In the genomic region with DNA sequence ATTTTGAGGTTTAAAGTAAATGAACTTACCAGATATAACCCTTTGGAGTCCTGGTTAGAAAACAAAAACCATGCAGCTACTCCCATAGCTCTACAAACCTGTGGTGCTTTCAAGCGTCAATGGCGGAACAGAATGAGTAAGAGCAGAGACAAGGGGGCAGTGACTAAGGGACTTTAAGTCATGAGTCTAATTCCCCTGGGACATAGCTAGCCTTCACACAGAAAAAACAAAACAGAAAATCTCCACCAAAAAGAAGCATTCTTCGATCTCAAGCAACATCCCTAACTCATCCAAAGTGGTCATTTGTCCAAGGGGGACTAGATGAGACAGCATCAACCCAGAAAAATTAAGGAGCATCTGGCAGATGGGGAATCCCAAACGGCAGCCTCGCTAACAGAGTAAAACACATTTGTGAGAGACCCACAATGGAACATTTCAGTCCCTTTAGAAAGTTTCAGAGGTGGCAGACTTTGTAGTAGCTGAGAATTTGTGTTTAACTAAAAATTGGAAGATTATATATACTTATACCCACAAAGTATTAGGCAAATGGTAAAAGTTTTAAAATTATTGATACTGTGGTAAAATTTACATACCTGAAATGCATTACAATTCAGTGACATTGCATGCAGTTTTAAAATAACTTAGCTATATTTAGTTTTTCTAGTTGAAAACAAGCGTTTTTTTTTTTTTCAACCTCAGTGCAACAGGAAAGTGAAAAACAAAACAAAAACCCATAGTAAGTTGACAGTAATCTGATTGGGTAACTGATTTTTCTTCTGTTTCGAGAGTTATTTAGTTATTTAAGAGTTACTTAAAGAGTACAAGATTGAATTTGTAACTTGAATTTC, we compare ENCODE assay signal across 10 cellular contexts.
DNase-seq lines count a peak whose midpoint lies in the region; ATAC-seq lines count a peak whose summit lies in the region.
"Had no signal": no experiment of that assay in that cellular context is flagged by ENCODE, and none has a peak within 500 bp of the region (broad histone marks: within the 10 kb centered on the region; RNA-seq: fewer than 3 reads in every experiment).

No MANE protein-coding gene starts in this region.

- DNase-seq in DMS 273 (lab: John Stamatoyannopoulos, UW; ENCODE audit: unreplicated experiment) (peak; percentile 7), DMS 273 treated with DMSO at 0.1 percent for 48 hours (lab: John Stamatoyannopoulos, UW) (no peak), T-helper 9 cell (no peak), medulla oblongata (ENCODE audit: extremely low spot score) (no peak)
- DNase-seq in stimulated activated naive CD8-positive, alpha-beta T cell treated with anti-CD3 and anti-CD28 coated beads, Interleukin-15, Interleukin-2, amounts not matched to agents 100 U/mL and 50 U/mL, for 24 hours: no peak
- no peak for DNase-seq in effector CD4-positive, alpha-beta T cell
- DNase-seq: naive B cell, NCI-H446 had no signal

- ATAC-seq in HG02571 (IDR thresholded peaks at IDR 0.05; ENCODE audit: unreplicated experiment): peak; percentile 85
- peak; percentile 89 for ATAC-seq in HG03521 (IDR thresholded peaks at IDR 0.05; ENCODE audit: unreplicated experiment)
- peak; percentile 61 for ATAC-seq in stimulated activated naive CD8-positive, alpha-beta T cell treated with anti-CD3 and anti-CD28 coated beads, Interleukin-15, Interleukin-2, amounts not matched to agents 100 U/mL and 50 U/mL, for 24 hours
